Comparison of ENCODE assay signal across 1 cellular context in genomic region chr22:25282671-25283561, GRCh38.
TF ChIP-seq lines count a peak whose summit lies in the region.

No MANE protein-coding gene starts in this region.

TF ChIP-seq in SK-N-SH, 30 proteins besides CTCF, POLR2A, EP300 and RAD21 (continued from another document):
- no peak for TF ChIP-seq USF1 (IDR thresholded peaks at IDR 0.05; ENCODE audit: borderline replicate concordance, low read depth)
- TF ChIP-seq ZBTB33 (IDR thresholded peaks at IDR 0.05; ENCODE audit: borderline replicate concordance, low read depth): no peak
- no peak for TF ChIP-seq EZH2phosphoT487 (IDR thresholded peaks at IDR 0.05; ENCODE audit: borderline replicate concordance, low read depth)
- no peak for TF ChIP-seq MAX (IDR thresholded peaks at IDR 0.05; ENCODE audit: low read depth)
- TF ChIP-seq IRF3 (IDR thresholded peaks at IDR 0.05; ENCODE audit: low read depth, low read length): no peak
- TF ChIP-seq POLR2AphosphoS5 (IDR thresholded peaks at IDR 0.05; ENCODE audit: low read depth, low read length): no peak
- TF ChIP-seq CHD2 (IDR thresholded peaks at IDR 0.05; ENCODE audit: low read length, partially characterized antibody): no peak
- TF ChIP-seq ELF1 (IDR thresholded peaks at IDR 0.05): no peak
